ENCODE assay signal across 14 cellular contexts in genomic region chr9:134214766-134215394, GRCh38. TPM values are rescaled to one million over a fixed set of nuclear protein-coding genes. Genes with fewer than 3 reads are reported as not detected.
A peak's percentile ranks its signal among the peaks of the same experiment; 100 is the strongest.
DNase-seq lines count a peak whose midpoint lies in the region; ATAC-seq and TF ChIP-seq lines count a peak whose summit lies in the region.
"Had no signal": no experiment of that assay in that cellular context is flagged by ENCODE, and none has a peak within 500 bp of the region (broad histone marks: within the 10 kb centered on the region; RNA-seq: fewer than 3 reads in every experiment).

No MANE protein-coding gene starts in this region.

- H3K36me3 ChIP-seq in BLaER1 (no peaks in the 10 kb centered on the region), left lung (no peaks in the 10 kb centered on the region)

- H3K4me3 Mint-ChIP-seq in chondrocyte (ENCODE audit: unreplicated experiment), result no peak overlapping the region
- no peak overlapping the region for H3K4me3 Mint-ChIP-seq in activated T-cell treated with anti-CD3 and anti-CD28 coated beads, Interleukin-2, amount 50 U/mL, for 24 hours

- ATAC-seq in left lung (no peak), sciatic nerve (peak; percentile 33), HG02938 (IDR thresholded peaks at IDR 0.05; ENCODE audit: unreplicated experiment) (no peak), GM19452 (IDR thresholded peaks at IDR 0.05; ENCODE audit: unreplicated experiment) (no peak)
- ATAC-seq: HCT116 had no signal

- intact Hi-C loops in left lung (cut with DNase I), result no loop called here
- intact Hi-C loops in sciatic nerve (cut with DNase I), result no loop called here

- H3K4me1 Mint-ChIP-seq in chondrocyte (ENCODE audit: low read depth), result peaks cover 21% of the 10 kb centered on the region
- no peaks in the 10 kb centered on the region for H3K4me1 Mint-ChIP-seq in activated T-cell treated with anti-CD3 and anti-CD28 coated beads, Interleukin-2, amount 50 U/mL, for 24 hours (ENCODE audit: low read depth)

- H3K4me1 ChIP-seq in BLaER1, result peaks cover 100% of the 10 kb centered on the region
- peaks cover 0 to 13% of the 10 kb centered on the region in 2 donors for H3K4me1 ChIP-seq in left lung

- TF ChIP-seq CTCF in chondrocyte (IDR thresholded peaks at IDR 0.05) (no peak), left lung (IDR thresholded peaks at IDR 0.05) (no peak)

- no peaks in the 10 kb centered on the region for H3K27me3 Mint-ChIP-seq in chondrocyte (ENCODE audit: low read depth)
- H3K27me3 Mint-ChIP-seq in activated T-cell treated with anti-CD3 and anti-CD28 coated beads, Interleukin-2, amount 50 U/mL, for 24 hours, result no peaks in the 10 kb centered on the region

- H3K9ac ChIP-seq in BLaER1, result peak overlapping the region; percentile 81

- peaks cover 4% of the 10 kb centered on the region for H3K9me3 Mint-ChIP-seq in chondrocyte (ENCODE audit: low read depth)
- peaks cover 4% of the 10 kb centered on the region for H3K9me3 Mint-ChIP-seq in activated T-cell treated with anti-CD3 and anti-CD28 coated beads, Interleukin-2, amount 50 U/mL, for 24 hours

- H3K27me3 ChIP-seq in BLaER1 (no peaks in the 10 kb centered on the region), left lung (no peaks in the 10 kb centered on the region)

- H3K4me2 ChIP-seq in BLaER1, result peak overlapping the region; percentile 91

- H3K27ac ChIP-seq in BLaER1, result peak overlapping the region; percentile 97
- peak overlapping the region; percentile 30 to 39 for H3K27ac ChIP-seq in left lung

- peak overlapping the region; percentile 90 for H3K27ac Mint-ChIP-seq in chondrocyte (ENCODE audit: unreplicated experiment)
- no peak overlapping the region for H3K27ac Mint-ChIP-seq in activated T-cell treated with anti-CD3 and anti-CD28 coated beads, Interleukin-2, amount 50 U/mL, for 24 hours

- H3K36me3 Mint-ChIP-seq in chondrocyte (ENCODE audit: low read depth), result no peaks in the 10 kb centered on the region
- H3K36me3 Mint-ChIP-seq in activated T-cell treated with anti-CD3 and anti-CD28 coated beads, Interleukin-2, amount 50 U/mL, for 24 hours (ENCODE audit: low read depth), result no peaks in the 10 kb centered on the region

- H3K9me3 ChIP-seq in BLaER1 (no peaks in the 10 kb centered on the region; the same call in 1 of the 2 replicates), left lung (peaks cover 0 to 3% of the 10 kb centered on the region in 2 donors)

- H3K4me3 ChIP-seq in BLaER1 (no peak overlapping the region; the same call in 1 of the 2 replicates), left lung (no peak overlapping the region)

- H4K20me1 ChIP-seq in BLaER1, result no peaks in the 10 kb centered on the region

- DNase-seq in chondrocyte (ENCODE audit: low spot score), result peak; percentile 87
- DNase-seq in left lung, result peak in 1 of 2 donors; percentile 54
- peak; percentile 67 for DNase-seq in sciatic nerve (ENCODE audit: low spot score)
- no peak for DNase-seq in activated T-cell treated with anti-CD3 and anti-CD28 coated beads, Interleukin-2, amount 50 U/mL, for 24 hours
- DNase-seq in SKM-1 (lab: John Stamatoyannopoulos, UW; ENCODE audit: unreplicated experiment), result no peak
- DNase-seq: ACHN; activated CD4-positive, alpha-beta T cell treated with anti-CD3 and anti-CD28 coated beads for 1 hour; NCI-H69 had no signal

RNA-seq across cellular contexts. Expression of gene RNU6ATAC, which starts 50.5 kb away (rescaled TPM):
- total RNA-seq in chondrocyte (27.7 to 40.8 TPM (median 32.9 TPM) in 3 replicates), left lung (100 to 1,000 TPM; 105 to 106 TPM), sciatic nerve (193 TPM)
- total RNA-seq: SK-MEL-5, subcutaneous adipose tissue had no signal

Comparison
In these comparisons a context has a peak if more than half of its experiments do, and no peak if none do; other contexts are left out.
1. DNase-seq: peak in chondrocyte (single experiment) and sciatic nerve (single experiment); none in activated T-cell treated with anti-CD3 and anti-CD28 coated beads, Interleukin-2, amount 50 U/mL, for 24 hours (single experiment) and SKM-1 (single experiment).